In genomic region chr19:6737873-6738725, GRCh38 we compare ENCODE assay signal across 8 cellular contexts. TPM values are rescaled to one million over a fixed set of nuclear protein-coding genes. Genes with fewer than 3 reads are reported as not detected.
DNase-seq lines count a peak whose midpoint lies in the region; ATAC-seq and TF ChIP-seq lines count a peak whose summit lies in the region.

No MANE protein-coding gene starts in this region.

- H3K4me3 Mint-ChIP-seq in naive B cell: peak overlapping the region; percentile 89 to 99 (median 98)

- peaks cover 20 to 44% (median 41%) of the 10 kb centered on the region in 3 donors for H3K4me1 Mint-ChIP-seq in naive B cell

- peaks cover 53% of the 10 kb centered on the region for H3K4me1 ChIP-seq in DOHH2 (ENCODE audit: control insufficient read depth, low read length)

- no peaks in the 10 kb centered on the region for H3K9me2 ChIP-seq in DOHH2 (replicated peaks; ENCODE audit: control insufficient read depth, low read length)

- peak overlapping the region; percentile 69 for H3K4me2 ChIP-seq in DOHH2 (ENCODE audit: low read length)

- peaks cover 12% of the 10 kb centered on the region for H3K79me2 ChIP-seq in DOHH2 (ENCODE audit: control insufficient read depth, low read length)

- peak overlapping the region; percentile 93 to 99 (median 98) for H3K27ac Mint-ChIP-seq in naive B cell

- H3K27me3 ChIP-seq in DOHH2 (ENCODE audit: control insufficient read depth, low read length): no peaks in the 10 kb centered on the region

- DNase-seq in OCI-M2 (lab: John Stamatoyannopoulos, UW; ENCODE audit: unreplicated experiment): peak; percentile 74
- peak; percentile 67 for DNase-seq in activated T-cell treated with anti-CD3 and anti-CD28 coated beads for 4 hours
- peak; percentile 67 for DNase-seq in naive B cell
- DNase-seq in stimulated activated naive CD8-positive, alpha-beta T cell treated with anti-CD3 and anti-CD28 coated beads, Interleukin-15, Interleukin-2, amounts not matched to agents 100 U/mL and 50 U/mL, for 24 hours: peak; percentile 83
- DNase-seq in NCI-H1694 (lab: John Stamatoyannopoulos, UW): no peak

- no peaks in the 10 kb centered on the region for H3K36me3 Mint-ChIP-seq in naive B cell

- H3K4me3 ChIP-seq in DOHH2 (ENCODE audit: low read length): peak overlapping the region; percentile 64

- no peaks in the 10 kb centered on the region for H3K9me3 Mint-ChIP-seq in naive B cell

- H3K36me3 ChIP-seq in DOHH2 (ENCODE audit: control insufficient read depth, low read length): no peaks in the 10 kb centered on the region

- no peaks in the 10 kb centered on the region for H3K27me3 Mint-ChIP-seq in naive B cell

- H3K9me3 ChIP-seq in DOHH2 (ENCODE audit: control insufficient read depth, insufficient read depth, low read length): no peaks in the 10 kb centered on the region

- ATAC-seq in HG03378 (IDR thresholded peaks at IDR 0.05; ENCODE audit: unreplicated experiment): peak; percentile 0
- peak; percentile 26 for ATAC-seq in esophagus mucosa
- ATAC-seq in naive B cell (ENCODE audit: low read depth in 2 of 2): no peak
- peak; percentile 40 for ATAC-seq in stimulated activated naive CD8-positive, alpha-beta T cell treated with anti-CD3 and anti-CD28 coated beads, Interleukin-15, Interleukin-2, amounts not matched to agents 100 U/mL and 50 U/mL, for 24 hours

- peaks cover 18% of the 10 kb centered on the region for H3F3A ChIP-seq in DOHH2 (ENCODE audit: control insufficient read depth, insufficient read depth)

- H4K20me1 ChIP-seq in DOHH2 (ENCODE audit: control insufficient read depth, insufficient read depth, low read depth, low read length): 0 out of 2 replicates have a peak, but pooled peaks cover 3% of the 10 kb centered on the region

- peak overlapping the region; percentile 55 for H3K27ac ChIP-seq in DOHH2 (ENCODE audit: low read depth, low read length)

- peak; percentile 86 for TF ChIP-seq CTCF in DOHH2 (IDR thresholded peaks at IDR 0.05; ENCODE audit: low read depth, low read length, poor library complexity, severe bottlenecking)

RNA-seq across cellular contexts. Expression of gene GPR108, which starts 0.7 kb away (rescaled TPM):
- 65.9 TPM for total RNA-seq in esophagus mucosa
- polyA plus RNA-seq in naive B cell (ENCODE audit: low read depth in 6 of 6): 100 to 1,000 TPM in 1 of 6 donors, 10 to 100 TPM in 5; 55.2 to 122 (median 79.5) TPM

RNA-seq across cellular contexts. Expression of gene TRIP10, which starts 1.4 kb away (rescaled TPM):
- total RNA-seq in esophagus mucosa: 129 TPM
- polyA plus RNA-seq in naive B cell (ENCODE audit: low read depth in 6 of 6): 1 to 10 TPM in 5 of 6 donors, not detected in 1; 2.7 to 5.1 (median 3.2) TPM

RNA-seq across cellular contexts. Expression of gene C3, which starts 17.6 kb away (rescaled TPM):
- 65.0 TPM for total RNA-seq in esophagus mucosa
- not detected for polyA plus RNA-seq in naive B cell (ENCODE audit: low read depth in 6 of 6)

RNA-seq across cellular contexts. Expression of gene SH2D3A, which starts 29.1 kb away (rescaled TPM):
- total RNA-seq in esophagus mucosa: 28.7 TPM
- polyA plus RNA-seq in naive B cell (ENCODE audit: low read depth in 6 of 6): 10 to 100 TPM in 5 of 6 donors, 1 to 10 TPM in 1; 7.5 to 39.5 (median 22.3) TPM

RNA-seq across cellular contexts. Expression of gene VAV1, which starts 34.4 kb away (rescaled TPM):
- 1.3 TPM for total RNA-seq in esophagus mucosa
- polyA plus RNA-seq in naive B cell (ENCODE audit: low read depth in 6 of 6): 10 to 100 TPM; 17.9 to 34.0 (median 23.7) TPM

Comparison
In these comparisons a context has a peak if more than half of its experiments do, and no peak if none do; other contexts are left out.
1. ATAC-seq: peak in HG03378 (single experiment), esophagus mucosa (single experiment) and stimulated activated naive CD8-positive, alpha-beta T cell treated with anti-CD3 and anti-CD28 coated beads, Interleukin-15, Interleukin-2, amounts not matched to agents 100 U/mL and 50 U/mL, for 24 hours (single experiment); none in naive B cell (0 of 2).